Comparison of ENCODE assay signal across 9 cellular contexts in genomic region chr22:29328566-29329500, GRCh38. TPM values are rescaled to one million over a fixed set of nuclear protein-coding genes. Genes with fewer than 3 reads are reported as not detected.
DNase-seq lines count a peak whose midpoint lies in the region; ATAC-seq and TF ChIP-seq lines count a peak whose summit lies in the region.
"Had no signal": no experiment of that assay in that cellular context is flagged by ENCODE, and none has a peak within 500 bp of the region (broad histone marks: within the 10 kb centered on the region; RNA-seq: fewer than 3 reads in every experiment).

No MANE protein-coding gene starts in this region.

- DNase-seq in HT1080 (ENCODE audit: low read depth) (peak; percentile 50), WTC11 (ENCODE audit: low spot score) (no peak), myocyte (ENCODE audit: low read depth) (peak; percentile 93), activated T-cell treated with anti-CD3 and anti-CD28 coated beads for 4 hours (no peak)
- DNase-seq in stimulated activated naive CD8-positive, alpha-beta T cell treated with anti-CD3 and anti-CD28 coated beads, Interleukin-15, amount 100 ng/mL, for 72 hours: no peak
- no peak for DNase-seq in naive thymus-derived CD8-positive, alpha-beta T cell
- DNase-seq: activated CD8-positive, alpha-beta memory T cell treated with anti-CD3 and anti-CD28 coated beads, Interleukin-2, amount 10 ng/mL, durations not matched to agents 7 days and 5 days; effector memory CD4-positive, alpha-beta T cell had no signal

- CTCF ChIA-PET in WTC11 (lab: Charles Lee): interaction anchor here (0.8 to 2.5 kb wide), 5 partner anchors 8 to 175 kb away, joined by 3 to 7 read pairs (median 3); no protein-coding TSS in a partner anchor

- H3K9me3 Mint-ChIP-seq in WTC11: no peaks in the 10 kb centered on the region
- no peaks in the 10 kb centered on the region for H3K9me3 Mint-ChIP-seq in stimulated activated naive CD8-positive, alpha-beta T cell treated with anti-CD3 and anti-CD28 coated beads, Interleukin-15, amount 100 ng/mL, for 72 hours
- H3K9me3 Mint-ChIP-seq in naive thymus-derived CD8-positive, alpha-beta T cell: no peaks in the 10 kb centered on the region

- POLR2A ChIA-PET in WTC11 (lab: Charles Lee): interaction anchor here (0.5 kb wide), 1 partner anchor 1879 kb away, joined by 6 read pairs; no protein-coding TSS in a partner anchor
- POLR2A ChIA-PET in naive thymus-derived CD8-positive, alpha-beta T cell (lab: Charles Lee): no interaction called here

- no peak for ATAC-seq in WTC11
- ATAC-seq in stimulated activated naive CD8-positive, alpha-beta T cell treated with anti-CD3 and anti-CD28 coated beads, Interleukin-15, amount 100 ng/mL, for 72 hours: peak; percentile 23
- no peak for ATAC-seq in HG03095 (IDR thresholded peaks at IDR 0.05; ENCODE audit: unreplicated experiment)
- ATAC-seq in naive thymus-derived CD8-positive, alpha-beta T cell: no peak
- ATAC-seq: activated CD8-positive, alpha-beta memory T cell treated with anti-CD3 and anti-CD28 coated beads, Interleukin-2, amount 10 ng/mL, durations not matched to agents 7 days and 5 days had no signal

- H3K4me3 Mint-ChIP-seq in WTC11: no peak overlapping the region
- no peak overlapping the region for H3K4me3 Mint-ChIP-seq in stimulated activated naive CD8-positive, alpha-beta T cell treated with anti-CD3 and anti-CD28 coated beads, Interleukin-15, amount 100 ng/mL, for 72 hours
- no peak overlapping the region for H3K4me3 Mint-ChIP-seq in naive thymus-derived CD8-positive, alpha-beta T cell
- H3K4me3 Mint-ChIP-seq: activated CD8-positive, alpha-beta memory T cell treated with anti-CD3 and anti-CD28 coated beads, Interleukin-2, amount 10 ng/mL, durations not matched to agents 7 days and 5 days had no signal

- no peaks in the 10 kb centered on the region for H3K4me1 Mint-ChIP-seq in WTC11
- H3K4me1 Mint-ChIP-seq in stimulated activated naive CD8-positive, alpha-beta T cell treated with anti-CD3 and anti-CD28 coated beads, Interleukin-15, amount 100 ng/mL, for 72 hours: no peaks in the 10 kb centered on the region
- H3K4me1 Mint-ChIP-seq in naive thymus-derived CD8-positive, alpha-beta T cell: peaks cover 0 to 2% (median 0%) of the 10 kb centered on the region in 4 donors
- H3K4me1 Mint-ChIP-seq: activated CD8-positive, alpha-beta memory T cell treated with anti-CD3 and anti-CD28 coated beads, Interleukin-2, amount 10 ng/mL, durations not matched to agents 7 days and 5 days had no signal

- H3K27ac Mint-ChIP-seq in WTC11: peak overlapping the region; percentile 66
- peak overlapping the region; percentile 21 to 74 for H3K27ac Mint-ChIP-seq in stimulated activated naive CD8-positive, alpha-beta T cell treated with anti-CD3 and anti-CD28 coated beads, Interleukin-15, amount 100 ng/mL, for 72 hours
- peak overlapping the region in 1 of 10 donors; percentile 13 for H3K27ac Mint-ChIP-seq in naive thymus-derived CD8-positive, alpha-beta T cell
- H3K27ac Mint-ChIP-seq: activated CD8-positive, alpha-beta memory T cell treated with anti-CD3 and anti-CD28 coated beads, Interleukin-2, amount 10 ng/mL, durations not matched to agents 7 days and 5 days had no signal

- H3K36me3 Mint-ChIP-seq in WTC11: peaks cover 7% of the 10 kb centered on the region; the same call in 1 of the 2 replicates
- peaks cover 0 to 29% (median 3%) of the 10 kb centered on the region in 3 donors for H3K36me3 Mint-ChIP-seq in naive thymus-derived CD8-positive, alpha-beta T cell
- H3K36me3 Mint-ChIP-seq: activated CD8-positive, alpha-beta memory T cell treated with anti-CD3 and anti-CD28 coated beads, Interleukin-2, amount 10 ng/mL, durations not matched to agents 7 days and 5 days had no signal

- TF ChIP-seq CTCF in WTC11 (IDR thresholded peaks at IDR 0.05): no peak

- H3K27me3 Mint-ChIP-seq in WTC11 (ENCODE audit: low read depth): no peaks in the 10 kb centered on the region
- H3K27me3 Mint-ChIP-seq in stimulated activated naive CD8-positive, alpha-beta T cell treated with anti-CD3 and anti-CD28 coated beads, Interleukin-15, amount 100 ng/mL, for 72 hours: no peaks in the 10 kb centered on the region
- H3K27me3 Mint-ChIP-seq in naive thymus-derived CD8-positive, alpha-beta T cell: no peaks in the 10 kb centered on the region
- H3K27me3 Mint-ChIP-seq: activated CD8-positive, alpha-beta memory T cell treated with anti-CD3 and anti-CD28 coated beads, Interleukin-2, amount 10 ng/mL, durations not matched to agents 7 days and 5 days had no signal

TF ChIP-seq in WTC11, 78 proteins besides CTCF, POLR2A, EP300 and RAD21:
- TF ChIP-seq FOXJ3 (CRISPR knock-in tag; IDR thresholded peaks at IDR 0.05; ENCODE audit: borderline replicate concordance) (no peak), ATF1 (CRISPR knock-in tag; IDR thresholded peaks at IDR 0.05) (no peak), AR (CRISPR knock-in tag; IDR thresholded peaks at IDR 0.05) (no peak), ATF6 (CRISPR knock-in tag; IDR thresholded peaks at IDR 0.05) (no peak), NR2C2 (CRISPR knock-in tag; IDR thresholded peaks at IDR 0.05) (no peak), EMX1 (CRISPR knock-in tag; IDR thresholded peaks at IDR 0.05) (no peak), ZNF396 (CRISPR knock-in tag; IDR thresholded peaks at IDR 0.05; ENCODE audit: borderline replicate concordance) (no peak)
- TF ChIP-seq, protein P1, sequence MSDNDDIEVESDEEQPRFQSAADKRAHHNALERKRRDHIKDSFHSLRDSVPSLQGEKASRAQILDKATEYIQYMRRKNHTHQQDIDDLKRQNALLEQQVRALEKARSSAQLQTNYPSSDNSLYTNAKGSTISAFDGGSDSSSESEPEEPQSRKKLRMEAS (CRISPR knock-in tag; IDR thresholded peaks at IDR 0.05): no peak
- TF ChIP-seq, protein P2, sequence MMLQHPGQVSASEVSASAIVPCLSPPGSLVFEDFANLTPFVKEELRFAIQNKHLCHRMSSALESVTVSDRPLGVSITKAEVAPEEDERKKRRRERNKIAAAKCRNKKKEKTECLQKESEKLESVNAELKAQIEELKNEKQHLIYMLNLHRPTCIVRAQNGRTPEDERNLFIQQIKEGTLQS (CRISPR knock-in tag; conservative IDR thresholded peaks at IDR 0.05): no peak

RNA-seq across cellular contexts. Expression of gene RASL10A, which starts 13.3 kb away (rescaled TPM):
- total RNA-seq in HT1080 (2014; rRNA removed; shearing (Covaris generic)): 1.5 and 3.6 TPM in 2 replicates
- 0.34 TPM in 1 of 2 replicates, not detected in the other for polyA plus RNA-seq in HT1080 (2015; cell fraction: cytosol; rRNA removed)
- 2.2 and 3.7 TPM in 2 replicates for polyA plus RNA-seq in HT1080 (2015; cell fraction: nucleus; rRNA removed)
- total RNA-seq in WTC11 (2021): 1.1 to 1.6 TPM (median 1.6 TPM) in 3 replicates
- 2.5 and 9.5 TPM in 2 replicates for total RNA-seq in myocyte
- 1.00 TPM for polyA plus RNA-seq in myocyte (2012)
- 1 to 10 TPM in 1 of 2 experiments, under 1 TPM in 1; 0.49 to 1.3 TPM for total RNA-seq in naive thymus-derived CD8-positive, alpha-beta T cell
- polyA plus RNA-seq in naive thymus-derived CD8-positive, alpha-beta T cell: not detected

RNA-seq across cellular contexts. Expression of gene GAS2L1, which starts 22.4 kb away (rescaled TPM):
- 52.7 and 57.5 TPM in 2 replicates for total RNA-seq in HT1080 (2014; rRNA removed; shearing (Covaris generic))
- polyA plus RNA-seq in HT1080 (2015; cell fraction: cytosol; rRNA removed): 63.9 and 80.1 TPM in 2 replicates
- 72.7 and 81.9 TPM in 2 replicates for polyA plus RNA-seq in HT1080 (2015; cell fraction: nucleus; rRNA removed)
- total RNA-seq in WTC11 (2021) (15.3 to 19.9 TPM (median 15.6 TPM) in 3 replicates), myocyte (20.4 and 34.9 TPM in 2 replicates)
- polyA plus RNA-seq in myocyte (2012): 29.4 TPM
- total RNA-seq in naive thymus-derived CD8-positive, alpha-beta T cell: not detected
- under 1 TPM in 1 of 3 donors, not detected in 2; 0.54 TPM for polyA plus RNA-seq in naive thymus-derived CD8-positive, alpha-beta T cell

RNA-seq across cellular contexts. Expression of gene AP1B1, which starts 59.5 kb away (rescaled TPM):
- 88.1 and 116 TPM in 2 replicates for total RNA-seq in HT1080 (2014; rRNA removed; shearing (Covaris generic))
- 55.8 and 58.0 TPM in 2 replicates for polyA plus RNA-seq in HT1080 (2015; cell fraction: cytosol; rRNA removed)
- 80.6 and 81.4 TPM in 2 replicates for polyA plus RNA-seq in HT1080 (2015; cell fraction: nucleus; rRNA removed)
- 68.9 to 77.9 TPM (median 71.6 TPM) in 3 replicates for total RNA-seq in WTC11 (2021)
- 39.9 and 43.3 TPM in 2 replicates for total RNA-seq in myocyte
- polyA plus RNA-seq in myocyte (2012): 39.9 TPM
- total RNA-seq in naive thymus-derived CD8-positive, alpha-beta T cell: 10 to 100 TPM; 44.7 to 45.3 TPM
- polyA plus RNA-seq in naive thymus-derived CD8-positive, alpha-beta T cell: 10 to 100 TPM; 10.9 to 19.8 (median 11.3) TPM

Comparison
In these comparisons a context has a peak if more than half of its experiments do, and no peak if none do; other contexts are left out.
1. DNase-seq: peak in HT1080 (single experiment) and myocyte (single experiment); none in WTC11 (single experiment), stimulated activated naive CD8-positive, alpha-beta T cell treated with anti-CD3 and anti-CD28 coated beads, Interleukin-15, amount 100 ng/mL, for 72 hours (0 of 2), activated T-cell treated with anti-CD3 and anti-CD28 coated beads for 4 hours (single experiment) and naive thymus-derived CD8-positive, alpha-beta T cell (0 of 10).
2. RNA of gene GAS2L1, which starts 22.4 kb away (total RNA-seq): 52.7 to 57.5 TPM in HT1080, 20.4 to 34.9 TPM in myocyte and 15.3 to 19.9 TPM in WTC11; not detected in naive thymus-derived CD8-positive, alpha-beta T cell; every median in the first group is over 10 times any median in the second.